ENCODE assay signal across 25 cellular contexts in genomic region chr3:109442531-109442930, GRCh38.
"Had no signal": no experiment of that assay in that cellular context is flagged by ENCODE, and none has a peak within 500 bp of the region (broad histone marks: within the 10 kb centered on the region; RNA-seq: fewer than 3 reads in every experiment).

No MANE protein-coding gene starts in this region.

- H3K4me1 ChIP-seq: esophagus squamous epithelium, lower lobe of right lung, pancreas, right lobe of liver, stomach, thyroid gland, vagina had no signal

- FAIRE-seq: endometrium, pancreas, small intestine had no signal

- DNase-seq: cortex of kidney; effector memory CD8-positive, alpha-beta T cell; erythroblast; esophagus squamous epithelium; foreskin melanocyte; hypothalamus; immature natural killer cell; islet precursor cell; kidney glomerular epithelial cell; left ventricle myocardium superior; lower lobe of right lung; natural killer cell; pancreas; right lobe of liver; small intestine; stimulated activated CD4-positive, alpha-beta T cell treated with anti-CD3 and anti-CD28 coated beads, Interleukin-15, amount 100 ng/mL, for 24 hours; stimulated activated CD4-positive, alpha-beta T cell treated with anti-CD3 and anti-CD28 coated beads, Interleukin-2, amount 100 ng/mL, for 48 hours; stimulated activated naive CD4-positive, alpha-beta T cell treated with Interleukin-2 at 50 U/mL for 16 hours; stomach; thyroid gland; trophoblast cell had no signal

- H3K4me3 ChIP-seq: esophagus squamous epithelium, lower lobe of right lung, pancreas, right lobe of liver, stomach, thyroid gland, vagina had no signal

- H3K27me3 Mint-ChIP-seq: effector memory CD8-positive, alpha-beta T cell; memory B cell had no signal

- H3K27ac ChIP-seq: esophagus squamous epithelium, lower lobe of right lung, neutrophil, pancreas, right lobe of liver, stomach, thyroid gland, vagina had no signal

- H3K9me3 ChIP-seq: lower lobe of right lung, neutrophil, pancreas, right lobe of liver, thyroid gland, vagina had no signal

- H3K36me3 ChIP-seq: esophagus squamous epithelium, lower lobe of right lung, neutrophil, pancreas, right lobe of liver, stomach, thyroid gland, vagina had no signal

- H3K4me3 Mint-ChIP-seq: effector memory CD8-positive, alpha-beta T cell; immature natural killer cell; memory B cell; natural killer cell had no signal

- H3K27ac Mint-ChIP-seq: effector memory CD8-positive, alpha-beta T cell; immature natural killer cell; memory B cell; natural killer cell had no signal

- H3K36me3 Mint-ChIP-seq: immature natural killer cell, memory B cell, natural killer cell had no signal

- H3K4me1 Mint-ChIP-seq: immature natural killer cell, memory B cell, natural killer cell had no signal

- H3K27me3 ChIP-seq: esophagus squamous epithelium, neutrophil, pancreas, right lobe of liver, thyroid gland, vagina had no signal
